In the genomic region with DNA sequence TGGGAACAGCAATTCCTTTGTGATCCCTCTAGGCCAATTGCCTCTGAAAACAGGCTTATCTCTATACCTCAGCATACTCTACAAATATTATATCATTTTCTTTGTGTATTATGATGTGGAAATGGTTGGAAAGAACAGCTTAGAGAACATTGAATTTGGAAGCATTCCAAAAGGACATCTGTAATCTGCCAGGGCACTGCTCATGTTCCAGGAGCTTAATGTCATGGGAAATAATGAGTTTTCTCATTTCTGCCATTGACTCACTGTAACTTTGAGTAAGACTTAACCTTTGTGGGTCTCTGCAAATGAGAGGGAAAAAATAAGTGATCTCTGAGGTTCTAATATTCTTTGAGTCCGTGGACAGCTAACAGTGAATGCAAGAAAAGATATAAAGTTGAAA, we compare ENCODE assay signal across 29 cellular contexts.
"Had no signal": no experiment of that assay in that cellular context is flagged by ENCODE, and none has a peak within 500 bp of the region (broad histone marks: within the 10 kb centered on the region; RNA-seq: fewer than 3 reads in every experiment).

No MANE protein-coding gene starts in this region.

- H3K4me1 ChIP-seq: gastrocnemius medialis, thyroid gland, upper lobe of left lung, vagina had no signal

- H3K4me2 ChIP-seq: hepatocyte had no signal

- H3K4me3 ChIP-seq: gastrocnemius medialis, hepatocyte, thyroid gland, upper lobe of left lung, vagina had no signal

- DNase-seq: activated CD4-positive, alpha-beta T cell treated with anti-CD3 and anti-CD28 coated beads for 48 hours; activated CD4-positive, alpha-beta T cell treated with anti-CD3 and anti-CD28 coated beads, Interleukin-2, amount 50 U/mL, for 48 hours; activated CD8-positive, alpha-beta memory T cell treated with anti-CD3 and anti-CD28 coated beads, Interleukin-2, amount 50 U/mL, for 4 hours; activated effector memory CD4-positive, alpha-beta T cell treated with anti-CD3 and anti-CD28 coated beads, Interleukin-2, amount 50 U/mL, for 16 hours; activated naive CD4-positive, alpha-beta T cell treated with anti-CD3 and anti-CD28 coated beads for 36 hours; activated naive CD8-positive, alpha-beta T cell treated with anti-CD3 and anti-CD28 coated beads, Interleukin-2, amount 10 ng/mL, durations not matched to agents 7 days and 5 days; activated T-cell treated with anti-CD3 and anti-CD28 coated beads, Interleukin-2, amount 50 U/mL, for 1 hour; amniotic stem cell; brain microvascular endothelial cell; caudate nucleus; gastrocnemius medialis; islet precursor cell; left ventricle myocardium superior; mammary epithelial cell; small intestine; stimulated activated CD4-positive, alpha-beta T cell treated with anti-CD3 and anti-CD28 coated beads, Interleukin-4, amount 100 ng/mL, for 4 hours; stimulated activated CD8-positive, alpha-beta memory T cell treated with anti-CD3 and anti-CD28 coated beads, Interleukin-4, amount 100 ng/mL, for 48 hours; stimulated activated naive CD8-positive, alpha-beta T cell treated with anti-CD3 and anti-CD28 coated beads, Interleukin-15, amount 100 ng/mL, for 72 hours; substantia nigra; T-helper 9 cell; thyroid gland; upper lobe of left lung; WERI-Rb-1 had no signal

- H3K27me3 ChIP-seq: brain microvascular endothelial cell, gastrocnemius medialis, hepatocyte, neutrophil, thyroid gland, upper lobe of left lung, vagina had no signal

- H3K36me3 ChIP-seq: brain microvascular endothelial cell, gastrocnemius medialis, neutrophil, thyroid gland, upper lobe of left lung, vagina, WERI-Rb-1 had no signal

- H3K27ac ChIP-seq: brain microvascular endothelial cell, gastrocnemius medialis, hepatocyte, neutrophil, thyroid gland, upper lobe of left lung, vagina, WERI-Rb-1 had no signal

- H3K9me3 ChIP-seq: gastrocnemius medialis, neutrophil, thyroid gland, vagina had no signal

- ATAC-seq: activated CD4-positive, CD25-positive, alpha-beta regulatory T cell treated with anti-CD3 and anti-CD28 coated beads, Interleukin-2, amount 50 U/mL, for 24 hours; gastrocnemius medialis; left ventricle myocardium superior; sciatic nerve; stimulated activated memory B cell treated with anti-CD40 and anti-IgM and Interleukin-4, amounts not matched to agents 10 μg/mL and 1 μg/mL and 100 μg/mL, for 72 hours; stimulated activated naive CD8-positive, alpha-beta T cell treated with anti-CD3 and anti-CD28 coated beads, Interleukin-15, amount 100 ng/mL, for 72 hours had no signal

- H2AFZ ChIP-seq: hepatocyte had no signal
